Comparison of ENCODE assay signal across 21 cellular contexts in genomic region chr2:3639653-3640052, GRCh38. TPM values are rescaled to one million over a fixed set of nuclear protein-coding genes. Genes with fewer than 3 reads are reported as not detected.
"Had no signal": no experiment of that assay in that cellular context is flagged by ENCODE, and none has a peak within 500 bp of the region (broad histone marks: within the 10 kb centered on the region; RNA-seq: fewer than 3 reads in every experiment).

No MANE protein-coding gene starts in this region.

- H3K36me3 Mint-ChIP-seq: activated naive CD4-positive, alpha-beta T cell treated with anti-CD3 and anti-CD28 coated beads, Interleukin-2, amount 10 ng/mL, durations not matched to agents 7 days and 5 days; memory B cell; naive thymus-derived CD8-positive, alpha-beta T cell had no signal

- H3K4me1 ChIP-seq: left ventricle myocardium inferior, prostate gland had no signal

- H3K4me1 Mint-ChIP-seq: activated naive CD4-positive, alpha-beta T cell treated with anti-CD3 and anti-CD28 coated beads, Interleukin-2, amount 10 ng/mL, durations not matched to agents 7 days and 5 days; memory B cell; T-cell had no signal

- ATAC-seq: activated CD8-positive, alpha-beta T cell treated with anti-CD3 and anti-CD28 coated beads, Interleukin-2, amount 10 ng/mL, durations not matched to agents 7 days and 5 days; naive thymus-derived CD8-positive, alpha-beta T cell; stimulated activated naive CD8-positive, alpha-beta T cell treated with anti-CD3 and anti-CD28 coated beads, Interleukin-15, amount 100 ng/mL, for 72 hours; T-cell had no signal

- H3K4me3 ChIP-seq: dorsolateral prefrontal cortex, hepatocyte, left ventricle myocardium inferior, prostate gland, smooth muscle cell, thoracic aorta had no signal

- H3K27me3 Mint-ChIP-seq: activated naive CD4-positive, alpha-beta T cell treated with anti-CD3 and anti-CD28 coated beads, Interleukin-2, amount 10 ng/mL, durations not matched to agents 7 days and 5 days; T-cell had no signal

- H3K9me3 Mint-ChIP-seq: activated naive CD4-positive, alpha-beta T cell treated with anti-CD3 and anti-CD28 coated beads, Interleukin-2, amount 10 ng/mL, durations not matched to agents 7 days and 5 days; memory B cell; naive thymus-derived CD8-positive, alpha-beta T cell; stimulated activated naive CD8-positive, alpha-beta T cell treated with anti-CD3 and anti-CD28 coated beads, Interleukin-15, amount 100 ng/mL, for 72 hours; T-cell had no signal

- H3K36me3 ChIP-seq: left ventricle myocardium inferior, prostate gland, thoracic aorta had no signal

- H3K4me3 Mint-ChIP-seq: activated CD8-positive, alpha-beta T cell treated with anti-CD3 and anti-CD28 coated beads, Interleukin-2, amount 10 ng/mL, durations not matched to agents 7 days and 5 days; activated naive CD4-positive, alpha-beta T cell treated with anti-CD3 and anti-CD28 coated beads, Interleukin-2, amount 10 ng/mL, durations not matched to agents 7 days and 5 days; memory B cell; naive thymus-derived CD8-positive, alpha-beta T cell; stimulated activated naive CD8-positive, alpha-beta T cell treated with anti-CD3 and anti-CD28 coated beads, Interleukin-15, amount 100 ng/mL, for 72 hours; T-cell had no signal

- H3K27ac Mint-ChIP-seq: activated CD8-positive, alpha-beta T cell treated with anti-CD3 and anti-CD28 coated beads, Interleukin-2, amount 10 ng/mL, durations not matched to agents 7 days and 5 days; activated naive CD4-positive, alpha-beta T cell treated with anti-CD3 and anti-CD28 coated beads, Interleukin-2, amount 10 ng/mL, durations not matched to agents 7 days and 5 days; memory B cell; stimulated activated naive CD8-positive, alpha-beta T cell treated with anti-CD3 and anti-CD28 coated beads, Interleukin-15, amount 100 ng/mL, for 72 hours; T-cell had no signal

- H3K9me3 ChIP-seq: left ventricle myocardium inferior, prostate gland, SK-N-SH, thoracic aorta had no signal

- DNase-seq: activated CD4-positive, alpha-beta T cell treated with anti-CD3 and anti-CD28 coated beads for 4 hours; activated CD8-positive, alpha-beta T cell treated with anti-CD3 and anti-CD28 coated beads, Interleukin-2, amount 10 ng/mL, durations not matched to agents 7 days and 5 days; activated naive CD4-positive, alpha-beta T cell treated with anti-CD3 and anti-CD28 coated beads, Interleukin-2, amount 10 ng/mL, durations not matched to agents 7 days and 5 days; kidney; left ventricle myocardium inferior; naive thymus-derived CD8-positive, alpha-beta T cell; nucleus accumbens; SK-N-SH; stimulated activated naive CD8-positive, alpha-beta T cell treated with anti-CD3 and anti-CD28 coated beads, Interleukin-15, amount 100 ng/mL, for 72 hours; T-cell; T1000 had no signal

- H3K27me3 ChIP-seq: dorsolateral prefrontal cortex, hepatocyte had no signal

- H3K27ac ChIP-seq: dorsolateral prefrontal cortex, hepatocyte, left ventricle myocardium inferior, prostate gland, thoracic aorta, VCaP had no signal

RNA-seq across cellular contexts. Expression of gene ALLC, which starts 18.3 kb away (rescaled TPM):
- total RNA-seq: activated CD8-positive, alpha-beta T cell treated with anti-CD3 and anti-CD28 coated beads, Interleukin-2, amount 10 ng/mL, durations not matched to agents 7 days and 5 days; astrocyte; bronchial epithelial cell; glomerular endothelial cell; hepatocyte; kidney; left ventricle myocardium inferior; naive thymus-derived CD8-positive, alpha-beta T cell; smooth muscle cell; T-cell had no signal
- polyA plus RNA-seq: hepatocyte; naive thymus-derived CD8-positive, alpha-beta T cell; SK-N-SH; smooth muscle cell had no signal

RNA-seq across cellular contexts. Expression of gene COLEC11, which starts 44.7 kb away (rescaled TPM):
- total RNA-seq: activated CD8-positive, alpha-beta T cell treated with anti-CD3 and anti-CD28 coated beads, Interleukin-2, amount 10 ng/mL, durations not matched to agents 7 days and 5 days; astrocyte had no signal
- polyA plus RNA-seq: naive thymus-derived CD8-positive, alpha-beta T cell had no signal
